ENCODE assay signal across 24 cellular contexts in the genomic region with DNA sequence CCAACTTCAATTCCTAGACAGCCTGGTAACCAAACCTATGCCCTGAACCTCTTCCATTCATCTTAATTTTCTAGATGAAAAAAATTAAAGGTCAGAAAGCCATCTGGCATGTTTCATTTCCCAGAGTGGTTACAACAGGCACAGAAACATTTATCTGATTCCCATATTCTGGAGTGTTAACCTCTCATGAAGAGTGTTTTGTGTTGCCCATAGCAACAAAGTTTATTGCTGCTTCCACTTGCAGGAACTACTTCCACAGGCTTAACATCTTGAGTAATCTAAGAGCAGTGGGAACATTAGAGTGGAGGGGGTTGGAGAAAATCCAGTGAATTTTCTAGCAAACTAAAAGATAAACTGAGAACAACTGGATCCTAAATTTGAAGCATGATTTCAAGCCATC.
DNase-seq lines count a peak whose midpoint lies in the region; ATAC-seq and TF ChIP-seq lines count a peak whose summit lies in the region.
"Had no signal": no experiment of that assay in that cellular context is flagged by ENCODE, and none has a peak within 500 bp of the region (broad histone marks: within the 10 kb centered on the region; RNA-seq: fewer than 3 reads in every experiment).

No MANE protein-coding gene starts in this region.

- H3K27ac Mint-ChIP-seq in H9, result no peak overlapping the region
- no peak overlapping the region for H3K27ac Mint-ChIP-seq in activated naive CD8-positive, alpha-beta T cell treated with anti-CD3 and anti-CD28 coated beads for 36 hours
- H3K27ac Mint-ChIP-seq: activated CD8-positive, alpha-beta T cell treated with anti-CD3 and anti-CD28 coated beads for 36 hours; brain; CD4-positive, alpha-beta memory T cell had no signal

- no peak overlapping the region for H3T11ph ChIP-seq in H9 (ENCODE audit: low read length)

- no peak for TF ChIP-seq CTCF in gastroesophageal sphincter (IDR thresholded peaks at IDR 0.05)
- TF ChIP-seq CTCF in H9 (conservative IDR thresholded peaks at IDR 0.05), result no peak

- no peak overlapping the region for H3K9ac ChIP-seq in H9 (ENCODE audit: extremely low read depth, insufficient read length, low read length)

- H3K23me2 ChIP-seq in H9 (ENCODE audit: insufficient read length, low read depth, low read length, poor library complexity, severe bottlenecking), result no peaks in the 10 kb centered on the region

- no peaks in the 10 kb centered on the region for H3K79me1 ChIP-seq in H9 (ENCODE audit: insufficient read depth, low read depth, low read length, poor library complexity, severe bottlenecking)

- no peaks in the 10 kb centered on the region for H3K27me3 Mint-ChIP-seq in H9 (ENCODE audit: low read depth)
- H3K27me3 Mint-ChIP-seq in activated naive CD8-positive, alpha-beta T cell treated with anti-CD3 and anti-CD28 coated beads for 36 hours, result no peaks in the 10 kb centered on the region
- H3K27me3 Mint-ChIP-seq: activated CD8-positive, alpha-beta T cell treated with anti-CD3 and anti-CD28 coated beads for 36 hours; CD4-positive, alpha-beta memory T cell had no signal

- no peak overlapping the region for H3K4me2 ChIP-seq in H9 (ENCODE audit: insufficient read depth, insufficient read length, low read length)

- no peak overlapping the region for H2BK20ac ChIP-seq in H9 (ENCODE audit: low read depth, low read length, poor library complexity, severe bottlenecking)

- peaks cover 4 to 8% of the 10 kb centered on the region in 2 experiments; a peak in 3 of 4 replicates for H3K4me1 Mint-ChIP-seq in H9
- H3K4me1 Mint-ChIP-seq in activated naive CD8-positive, alpha-beta T cell treated with anti-CD3 and anti-CD28 coated beads for 36 hours, result peaks cover 7% of the 10 kb centered on the region
- H3K4me1 Mint-ChIP-seq: CD4-positive, alpha-beta memory T cell had no signal

- no peak overlapping the region for H2BK5ac ChIP-seq in H9 (ENCODE audit: insufficient read length, low read length)

- H3K4me3 ChIP-seq in gastroesophageal sphincter, result no peak overlapping the region
- H3K4me3 ChIP-seq: colonic mucosa, esophagus muscularis mucosa, prostate gland had no signal

- no peak overlapping the region for H2BK120ac ChIP-seq in H9 (ENCODE audit: low read depth, low read length, poor library complexity, severe bottlenecking)

- no peaks in the 10 kb centered on the region for H4K20me1 ChIP-seq in H9 (ENCODE audit: control insufficient read depth, insufficient read depth, insufficient read length)

- H3K9me3 Mint-ChIP-seq in H9, result peaks cover 59 to 70% of the 10 kb centered on the region in 2 experiments
- peaks cover 5% of the 10 kb centered on the region for H3K9me3 Mint-ChIP-seq in activated naive CD8-positive, alpha-beta T cell treated with anti-CD3 and anti-CD28 coated beads for 36 hours

- H4K91ac ChIP-seq in H9 (ENCODE audit: insufficient read length, low read depth, low read length), result no peak overlapping the region

- no peak overlapping the region for H4K5ac ChIP-seq in H9 (ENCODE audit: insufficient read length, low read depth, low read length)

- H2AFZ ChIP-seq in H9 (ENCODE audit: low read length), result no peak overlapping the region

- H2BK15ac ChIP-seq in H9 (ENCODE audit: low read depth, low read length), result no peak overlapping the region

- no peak overlapping the region for H3K23ac ChIP-seq in H9 (ENCODE audit: insufficient read length, low read depth, low read length)

- TF ChIP-seq EP300 in gastroesophageal sphincter (IDR thresholded peaks at IDR 0.05), result no peak

- H2BK12ac ChIP-seq in H9 (ENCODE audit: insufficient read length, low read depth, low read length), result no peak overlapping the region

- no peaks in the 10 kb centered on the region for H3K79me2 ChIP-seq in H9 (ENCODE audit: insufficient read depth, low read length)

- H3K36me3 ChIP-seq in gastroesophageal sphincter, result no peaks in the 10 kb centered on the region
- H3K36me3 ChIP-seq: colonic mucosa, esophagus muscularis mucosa, prostate gland had no signal

- no peak overlapping the region for H3K27ac ChIP-seq in gastroesophageal sphincter
- no peak overlapping the region for H3K27ac ChIP-seq in H9 (ENCODE audit: insufficient read length, low read depth, low read length)
- H3K27ac ChIP-seq: colonic mucosa, esophagus muscularis mucosa, prostate gland had no signal

- no peaks in the 10 kb centered on the region for H3K27me3 ChIP-seq in gastroesophageal sphincter
- no peaks in the 10 kb centered on the region for H3K27me3 ChIP-seq in H9 (ENCODE audit: insufficient read depth, low read length)
- H3K27me3 ChIP-seq: colonic mucosa, esophagus muscularis mucosa had no signal

- no peak overlapping the region for H3K18ac ChIP-seq in H9 (ENCODE audit: insufficient read length, low read depth, low read length)

- H2AK5ac ChIP-seq in H9 (ENCODE audit: insufficient read length, low read length), result no peak overlapping the region

- TF ChIP-seq POLR2A in gastroesophageal sphincter (IDR thresholded peaks at IDR 0.05), result no peak

- no peak overlapping the region for H3K56ac ChIP-seq in H9 (ENCODE audit: insufficient read length, low read depth, low read length)

- DNase-seq in GM04503 (ENCODE audit: low read depth) (peak; percentile 22), RPMI7951 (ENCODE audit: low read depth) (peak; percentile 13), myocyte (ENCODE audit: low read depth) (peak; percentile 50), H9 (no peak), foreskin melanocyte (no peak)
- no peak for DNase-seq in activated naive CD8-positive, alpha-beta T cell treated with anti-CD3 and anti-CD28 coated beads for 36 hours
- DNase-seq: activated CD4-positive, CD25-positive, alpha-beta regulatory T cell treated with anti-CD3 and anti-CD28 coated beads, Interleukin-2, amount 50 U/mL, for 72 hours; activated CD8-positive, alpha-beta T cell treated with anti-CD3 and anti-CD28 coated beads for 36 hours; activated gamma-delta T cell; activated T-cell treated with anti-CD3 and anti-CD28 coated beads for 4 hours; CD4-positive, alpha-beta memory T cell; colonic mucosa; Kasumi-1; NCI-H1048; NCI-H187 treated with DMSO at 0.1 percent for 48 hours; NCI-H446; stimulated activated CD4-positive, alpha-beta T cell treated with anti-CD3 and anti-CD28 coated beads, Interleukin-4, amount 100 ng/mL, for 1 hour; stimulated activated naive CD4-positive, alpha-beta T cell; T1000 had no signal

- H3K4me3 Mint-ChIP-seq in H9, result no peak overlapping the region
- H3K4me3 Mint-ChIP-seq in activated naive CD8-positive, alpha-beta T cell treated with anti-CD3 and anti-CD28 coated beads for 36 hours, result no peak overlapping the region
- H3K4me3 Mint-ChIP-seq: activated CD8-positive, alpha-beta T cell treated with anti-CD3 and anti-CD28 coated beads for 36 hours; brain; CD4-positive, alpha-beta memory T cell had no signal

- H3K36me3 Mint-ChIP-seq in H9 (ENCODE audit: insufficient read depth in 1 of 3, low read depth in 3 of 3), result peaks cover 9 to 12% (median 11%) of the 10 kb centered on the region in 3 experiments
- H3K36me3 Mint-ChIP-seq in activated naive CD8-positive, alpha-beta T cell treated with anti-CD3 and anti-CD28 coated beads for 36 hours, result no peaks in the 10 kb centered on the region

- H3K4ac ChIP-seq in H9 (ENCODE audit: low read depth, low read length), result no peak overlapping the region

- H3K14ac ChIP-seq in H9 (ENCODE audit: insufficient read depth, low read length), result no peak overlapping the region

- H3K9me3 ChIP-seq in gastroesophageal sphincter (no peaks in the 10 kb centered on the region), H9 (ENCODE audit: control insufficient read depth, low read depth, low read length) (no peaks in the 10 kb centered on the region)
- H3K9me3 ChIP-seq: colonic mucosa, esophagus muscularis mucosa, prostate gland had no signal

- no peak overlapping the region for H4K8ac ChIP-seq in H9 (replicated peaks; ENCODE audit: insufficient read length, low read depth, low read length)

- no peaks in the 10 kb centered on the region for H3K4me1 ChIP-seq in gastroesophageal sphincter
- peaks cover 2% of the 10 kb centered on the region; the same call in 1 of the 2 replicates for H3K4me1 ChIP-seq in H9 (ENCODE audit: insufficient read depth, low read length)
- H3K4me1 ChIP-seq: colonic mucosa, prostate gland had no signal

- peak; percentile 78 for ATAC-seq in gastroesophageal sphincter
- no peak for ATAC-seq in HG02981 (IDR thresholded peaks at IDR 0.05; ENCODE audit: unreplicated experiment)
- ATAC-seq: activated CD8-positive, alpha-beta T cell treated with anti-CD3 and anti-CD28 coated beads for 36 hours had no signal

Comparison
In these comparisons a context has a peak if more than half of its experiments do, and no peak if none do; other contexts are left out.
1. DNase-seq: peak in GM04503 (single experiment), RPMI7951 (single experiment) and myocyte (single experiment); none in H9 (single experiment), foreskin melanocyte (single experiment) and activated naive CD8-positive, alpha-beta T cell treated with anti-CD3 and anti-CD28 coated beads for 36 hours (single experiment).